ENCODE assay signal across 8 cellular contexts in the genomic region with DNA sequence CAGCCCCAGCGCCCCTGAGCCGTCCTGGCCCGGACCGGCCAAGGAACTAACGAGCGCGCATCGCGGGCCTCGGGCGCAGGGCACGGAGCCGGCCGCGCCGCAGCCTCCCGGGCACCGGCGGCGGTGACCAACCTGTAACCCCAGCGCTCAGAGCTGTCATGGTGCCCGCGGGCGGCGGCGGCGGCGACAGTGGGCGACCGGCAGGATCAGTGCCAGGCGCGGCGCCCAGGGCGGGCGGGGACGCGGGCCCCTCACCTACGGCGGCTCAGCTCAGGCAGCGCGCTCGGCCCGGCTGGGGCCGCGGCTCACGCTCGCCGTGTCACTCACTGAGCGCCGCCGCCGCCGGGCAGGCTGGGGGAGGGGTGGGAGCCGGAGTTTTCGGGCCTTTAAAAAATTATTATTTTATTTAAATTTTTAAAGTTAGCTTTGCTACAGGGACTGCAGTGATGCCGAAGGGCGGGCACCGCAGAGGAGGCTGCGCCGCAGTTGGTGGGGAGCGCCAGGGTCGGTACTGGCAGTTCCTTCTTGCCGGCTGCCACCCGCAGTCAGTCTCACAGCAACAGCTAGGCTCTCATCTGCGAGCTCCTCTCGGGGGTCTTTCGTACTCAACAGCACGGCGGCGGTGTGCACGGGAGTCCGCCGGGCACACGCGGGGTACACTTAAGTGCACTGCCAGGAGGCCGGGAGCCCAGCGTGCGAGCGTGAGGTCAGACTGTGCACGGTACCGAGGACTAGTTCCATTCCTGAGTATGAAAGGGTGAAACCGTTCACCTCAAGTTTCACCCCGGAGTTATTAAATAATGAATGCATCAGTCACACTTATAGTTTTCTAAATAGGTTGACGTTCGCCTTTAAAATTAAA. TPM values are rescaled to one million over a fixed set of nuclear protein-coding genes. Genes with fewer than 3 reads are reported as not detected.
A peak's percentile ranks its signal among the peaks of the same experiment; 100 is the strongest.
DNase-seq lines count a peak whose midpoint lies in the region; ATAC-seq and TF ChIP-seq lines count a peak whose summit lies in the region.

A gene (minus strand): TSS at position 328 of the 862 bp plus-strand sequence. CDS start 17,382 bp downstream, outside the sequence.

- no peak for TF ChIP-seq CTCF in CD14-positive monocyte (IDR thresholded peaks at IDR 0.05)

- POLR2A ChIA-PET in activated naive CD8-positive, alpha-beta T cell treated with anti-CD3 and anti-CD28 coated beads, Interleukin-2, amount 10 ng/mL, durations not matched to agents 7 days and 5 days (lab: Charles Lee), result no interaction called here

- H3K36me3 Mint-ChIP-seq in activated naive CD8-positive, alpha-beta T cell treated with anti-CD3 and anti-CD28 coated beads, Interleukin-2, amount 10 ng/mL, durations not matched to agents 7 days and 5 days, result no peaks in the 10 kb centered on the region
- no peaks in the 10 kb centered on the region for H3K36me3 Mint-ChIP-seq in CD14-positive monocyte

- H2AFZ ChIP-seq in ACC112 (ENCODE audit: low read length, unreplicated experiment), result peak within 1 kb of the TSS; percentile 77

- no peak within 1 kb of the TSS for H3K4me3 Mint-ChIP-seq in activated naive CD8-positive, alpha-beta T cell treated with anti-CD3 and anti-CD28 coated beads, Interleukin-2, amount 10 ng/mL, durations not matched to agents 7 days and 5 days
- peak within 1 kb of the TSS in 1 of 2 donors; percentile 77 for H3K4me3 Mint-ChIP-seq in CD14-positive monocyte

- intact Hi-C loops in CD14-positive monocyte (cut with micrococcal nuclease), result no loop called here

- H3K27me3 ChIP-seq in ACC112 (ENCODE audit: insufficient read depth, low read length), result no peaks in the 10 kb centered on the region
- H3K27me3 ChIP-seq in effector memory CD4-positive, alpha-beta T cell (replicated peaks; ENCODE audit: control insufficient read depth, insufficient read depth, low read length, poor library complexity, severe bottlenecking), result no peaks in the 10 kb centered on the region

- H3K9me3 ChIP-seq in effector memory CD4-positive, alpha-beta T cell (ENCODE audit: control insufficient read depth, low read length), result no peaks in the 10 kb centered on the region

- H3K36me3 ChIP-seq in ACC112 (ENCODE audit: insufficient read depth, low read length), result no peaks in the 10 kb centered on the region
- H3K36me3 ChIP-seq in effector memory CD4-positive, alpha-beta T cell (ENCODE audit: control insufficient read depth, insufficient read depth, low read length), result no peaks in the 10 kb centered on the region

- H3K27ac Mint-ChIP-seq in activated naive CD8-positive, alpha-beta T cell treated with anti-CD3 and anti-CD28 coated beads, Interleukin-2, amount 10 ng/mL, durations not matched to agents 7 days and 5 days, result no peak within 1 kb of the TSS
- H3K27ac Mint-ChIP-seq in CD14-positive monocyte, result no peak within 1 kb of the TSS

- DNase-seq in HCEC 1CT, result peak; percentile 23
- DNase-seq in activated naive CD8-positive, alpha-beta T cell treated with anti-CD3 and anti-CD28 coated beads, Interleukin-2, amount 10 ng/mL, durations not matched to agents 7 days and 5 days, result peak; percentile 29
- peak; percentile 40 for DNase-seq in hepatic stellate cell (ENCODE audit: low spot score)
- peak; percentile 11 for DNase-seq in renal cortical epithelial cell (ENCODE audit: low read depth)
- DNase-seq in CD14-positive monocyte (ENCODE audit: low spot score), result no peak
- no peak for DNase-seq in effector memory CD4-positive, alpha-beta T cell
- DNase-seq in NCI-H774 (lab: John Stamatoyannopoulos, UW), result no peak

- peak within 1 kb of the TSS; percentile 89 for H3K4me3 ChIP-seq in ACC112 (ENCODE audit: low read depth, low read length)
- H3K4me3 ChIP-seq in effector memory CD4-positive, alpha-beta T cell (ENCODE audit: insufficient read depth, low read depth, low read length, poor library complexity, severe bottlenecking), result no peak within 1 kb of the TSS

- peaks cover 8% of the 10 kb centered on the region for H3K4me1 ChIP-seq in ACC112 (ENCODE audit: control insufficient read depth, insufficient read depth, low read length, unreplicated experiment)
- H3K4me1 ChIP-seq in effector memory CD4-positive, alpha-beta T cell (ENCODE audit: control insufficient read depth, insufficient read depth, low read length, poor library complexity, severe bottlenecking), result no peaks in the 10 kb centered on the region

- H3K27ac ChIP-seq in ACC112 (ENCODE audit: low read depth, low read length), result no peak within 1 kb of the TSS
- H3K27ac ChIP-seq in effector memory CD4-positive, alpha-beta T cell (ENCODE audit: insufficient read depth, low read length, poor library complexity, severe bottlenecking), result no peak within 1 kb of the TSS

- peaks cover 3% of the 10 kb centered on the region for H3K79me2 ChIP-seq in ACC112 (ENCODE audit: control insufficient read depth, insufficient read depth, low read length, unreplicated experiment)

- H3K27me3 Mint-ChIP-seq in activated naive CD8-positive, alpha-beta T cell treated with anti-CD3 and anti-CD28 coated beads, Interleukin-2, amount 10 ng/mL, durations not matched to agents 7 days and 5 days, result peaks cover 46% of the 10 kb centered on the region
- H3K27me3 Mint-ChIP-seq in CD14-positive monocyte (ENCODE audit: low read depth in 3 of 3), result peaks cover 27 to 40% (median 32%) of the 10 kb centered on the region in 3 donors

- H3K9me3 Mint-ChIP-seq in activated naive CD8-positive, alpha-beta T cell treated with anti-CD3 and anti-CD28 coated beads, Interleukin-2, amount 10 ng/mL, durations not matched to agents 7 days and 5 days, result no peaks in the 10 kb centered on the region
- H3K9me3 Mint-ChIP-seq in CD14-positive monocyte, result peaks cover 0 to 8% (median 2%) of the 10 kb centered on the region in 7 donors

- ATAC-seq in activated naive CD8-positive, alpha-beta T cell treated with anti-CD3 and anti-CD28 coated beads, Interleukin-2, amount 10 ng/mL, durations not matched to agents 7 days and 5 days (ENCODE audit: low read depth), result no peak

- no peaks in the 10 kb centered on the region for H3K4me1 Mint-ChIP-seq in activated naive CD8-positive, alpha-beta T cell treated with anti-CD3 and anti-CD28 coated beads, Interleukin-2, amount 10 ng/mL, durations not matched to agents 7 days and 5 days
- H3K4me1 Mint-ChIP-seq in CD14-positive monocyte, result no peaks in the 10 kb centered on the region

RNA-seq across cellular contexts. Expression of the gene that starts here (rescaled TPM):
- not detected for total RNA-seq in activated naive CD8-positive, alpha-beta T cell treated with anti-CD3 and anti-CD28 coated beads, Interleukin-2, amount 10 ng/mL, durations not matched to agents 7 days and 5 days
- 7.2 and 10.2 TPM in 2 replicates for total RNA-seq in renal cortical epithelial cell
- not detected for polyA plus RNA-seq in CD14-positive monocyte

Comparison
In these comparisons a context has a peak if more than half of its experiments do, and no peak if none do; other contexts are left out.
1. Peak in DNase-seq in activated naive CD8-positive, alpha-beta T cell treated with anti-CD3 and anti-CD28 coated beads, Interleukin-2, amount 10 ng/mL, durations not matched to agents 7 days and 5 days; RNA of the gene not detected or under 1 TPM.
2. DNase-seq: peak in HCEC 1CT (single experiment), hepatic stellate cell (single experiment) and renal cortical epithelial cell (single experiment); none in CD14-positive monocyte (single experiment), effector memory CD4-positive, alpha-beta T cell (0 of 3) and NCI-H774 (single experiment).